Comparison of ENCODE assay signal across 8 cellular contexts in the genomic region with DNA sequence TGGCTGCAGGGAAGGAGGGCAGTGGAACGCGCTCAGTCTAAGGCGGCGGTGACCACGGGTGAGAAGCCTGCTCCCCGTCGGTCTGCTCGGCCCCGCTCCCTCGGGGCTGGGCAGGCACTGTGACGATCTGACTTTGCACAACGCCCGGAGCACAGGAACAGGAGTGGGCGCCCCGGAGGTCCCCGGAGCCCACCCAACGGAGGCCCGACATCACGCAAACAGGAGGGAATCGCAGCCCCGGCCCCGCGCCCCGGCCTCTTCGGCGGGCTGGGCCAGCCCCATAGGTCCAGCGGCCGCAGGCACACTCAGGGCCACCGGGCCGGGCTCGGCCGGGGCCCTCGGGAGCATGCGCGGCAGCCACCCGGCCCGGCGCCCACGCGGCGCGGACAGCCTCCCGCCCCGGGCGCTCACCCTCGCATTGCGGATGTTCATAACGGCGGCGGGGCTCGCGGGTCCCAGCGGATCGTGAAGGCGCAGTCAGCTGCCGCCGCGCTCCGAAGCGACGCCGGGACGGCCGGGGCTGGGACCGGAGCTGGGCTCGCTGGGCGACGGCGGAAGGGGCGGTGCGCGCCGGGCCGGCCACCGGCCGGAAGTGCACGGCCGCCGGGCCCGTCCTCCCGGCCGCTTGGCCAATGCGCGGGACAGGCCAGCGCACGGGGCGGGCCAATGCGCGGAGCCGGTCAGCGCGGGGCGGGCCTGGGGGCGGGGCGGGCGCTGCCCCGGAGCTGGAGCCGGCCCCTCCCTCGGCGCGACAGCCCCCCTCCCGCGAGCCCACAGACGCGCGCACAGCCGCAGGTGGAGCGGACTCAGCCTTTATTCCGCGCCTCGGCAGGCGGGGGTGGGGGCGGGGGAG. TPM values are rescaled to one million over a fixed set of nuclear protein-coding genes. Genes with fewer than 3 reads are reported as not detected.
DNase-seq lines count a peak whose midpoint lies in the region; ATAC-seq and TF ChIP-seq lines count a peak whose summit lies in the region.

A gene (minus strand): TSS at position 565 of the 853 bp plus-strand sequence. CDS start 133 bp downstream, at position 432.

- H3K27me3 ChIP-seq in OCI-LY1 (ENCODE audit: insufficient read depth, low read length) (no peaks in the 10 kb centered on the region), esophagus squamous epithelium (no peaks in the 10 kb centered on the region), muscle layer of colon (ENCODE audit: control insufficient read depth in 1 of 2, insufficient read depth in 2 of 2, low read length in 2 of 2) (no peaks in the 10 kb centered on the region)

- WGBS in esophagus squamous epithelium, 2 donors = no CpG with 5 or more reads among the region's 113 CpGs

- peak in 1 of 4 donors; percentile 48 for TF ChIP-seq POLR2A in esophagus squamous epithelium (IDR thresholded peaks at IDR 0.05)

- no peaks in the 10 kb centered on the region for H3F3A ChIP-seq in OCI-LY1 (ENCODE audit: insufficient read depth, low read length)

- H3K9me3 ChIP-seq in OCI-LY1 (ENCODE audit: low read length) = no peaks in the 10 kb centered on the region
- H3K9me3 ChIP-seq in esophagus squamous epithelium = no peaks in the 10 kb centered on the region
- H3K9me3 ChIP-seq in muscle layer of colon (ENCODE audit: low read length) = no peaks in the 10 kb centered on the region

- H3K36me3 ChIP-seq in OCI-LY1 (ENCODE audit: insufficient read depth, low read length) (peaks cover 20% of the 10 kb centered on the region; the same call in 1 of the 2 replicates), esophagus squamous epithelium (peaks cover 0 to 35% (median 0%) of the 10 kb centered on the region in 3 donors), muscle layer of colon (ENCODE audit: insufficient read depth, low read length) (peaks cover 12% of the 10 kb centered on the region)

- no peak within 1 kb of the TSS for H2AFZ ChIP-seq in OCI-LY1 (ENCODE audit: low read length)

- H4K20me1 ChIP-seq in OCI-LY1 (ENCODE audit: insufficient read depth, low read length) = no peaks in the 10 kb centered on the region

- ATAC-seq in GM19397 (IDR thresholded peaks at IDR 0.05; ENCODE audit: unreplicated experiment) (peak; percentile 81), HG03521 (IDR thresholded peaks at IDR 0.05; ENCODE audit: unreplicated experiment) (peak; percentile 88)

- TF ChIP-seq CTCF in OCI-LY1 (IDR thresholded peaks at IDR 0.05; ENCODE audit: low read length) (no peak), esophagus squamous epithelium (IDR thresholded peaks at IDR 0.05) (no peak), subcutaneous adipose tissue (IDR thresholded peaks at IDR 0.05; ENCODE audit: low read depth) (no peak)

- intact Hi-C loops in esophagus squamous epithelium (cut with DNase I) = no loop called here

- H3K4me3 ChIP-seq in OCI-LY1 (ENCODE audit: low read depth, low read length, poor library complexity, severe bottlenecking) = peak within 1 kb of the TSS; percentile 83
- peak within 1 kb of the TSS; percentile 62 to 78 (median 70) for H3K4me3 ChIP-seq in esophagus squamous epithelium
- peak within 1 kb of the TSS; percentile 61 to 70 for H3K4me3 ChIP-seq in muscle layer of colon (ENCODE audit: low read depth in 1 of 2, low read length in 2 of 2)

- DNase-seq in COR-L47 (lab: John Stamatoyannopoulos, UW) (peak; percentile 60), esophagus squamous epithelium (lab: John Stamatoyannopoulos, UW) (no peak)
- peak; percentile 69 to 78 for DNase-seq in activated T-cell treated with anti-CD3 and anti-CD28 coated beads, Interleukin-2, amount 50 U/mL, for 48 hours

- no peaks in the 10 kb centered on the region for H3K79me2 ChIP-seq in OCI-LY1 (ENCODE audit: insufficient read depth, low read length)

- H3K27ac ChIP-seq in OCI-LY1 (ENCODE audit: low read depth, low read length, poor library complexity, severe bottlenecking) (peak within 1 kb of the TSS; percentile 80), esophagus squamous epithelium (peak within 1 kb of the TSS; percentile 67 to 85 (median 74)), muscle layer of colon (ENCODE audit: low read depth, low read length) (peak within 1 kb of the TSS; percentile 27)

- H3K9ac ChIP-seq in OCI-LY1 (ENCODE audit: low read length) = peak within 1 kb of the TSS; percentile 89
- no peak within 1 kb of the TSS for H3K9ac ChIP-seq in muscle layer of colon (ENCODE audit: low read length)

- no peaks in the 10 kb centered on the region for H3K9me2 ChIP-seq in OCI-LY1 (ENCODE audit: low read depth, low read length)

- H3K4me1 ChIP-seq in OCI-LY1 (ENCODE audit: insufficient read depth, low read length, severe bottlenecking) (peaks cover 15% of the 10 kb centered on the region), esophagus squamous epithelium (peaks cover 0 to 30% (median 8%) of the 10 kb centered on the region in 3 donors), muscle layer of colon (ENCODE audit: insufficient read depth, low read length) (peaks cover 7% of the 10 kb centered on the region)

- H3K4me2 ChIP-seq in OCI-LY1 (ENCODE audit: low read length) = peak within 1 kb of the TSS; percentile 98

RNA-seq across cellular contexts. Expression of the gene that starts here (rescaled TPM):
- total RNA-seq in esophagus squamous epithelium (10 to 100 TPM; 42.5 to 92.5 (median 87.6) TPM), subcutaneous adipose tissue (10 to 100 TPM; 69.4 to 87.8 (median 76.5) TPM)

Comparison
In these comparisons a context has a peak if more than half of its experiments do, and no peak if none do; other contexts are left out.
1. H3K27ac ChIP-seq: peak in every context shown above with its lines; median percentile 80 in OCI-LY1; 74 in esophagus squamous epithelium; 27 in muscle layer of colon.